24 cellular contexts compared by ENCODE assay signal in genomic region chr6:143074670-143075318, GRCh38.
"Had no signal": no experiment of that assay in that cellular context is flagged by ENCODE, and none has a peak within 500 bp of the region (broad histone marks: within the 10 kb centered on the region; RNA-seq: fewer than 3 reads in every experiment).

No MANE protein-coding gene starts in this region.

- H3K9me3 ChIP-seq: neutrophil, suprapubic skin, upper lobe of right lung, vagina had no signal

- H3K4me3 Mint-ChIP-seq: endodermal cell; immature natural killer cell; naive thymus-derived CD4-positive, alpha-beta T cell had no signal

- H3K4me1 Mint-ChIP-seq: immature natural killer cell had no signal

- ATAC-seq: gastroesophageal sphincter; left cardiac atrium; left ventricle myocardium superior; naive thymus-derived CD4-positive, alpha-beta T cell; psoas muscle; upper lobe of right lung had no signal

- H3K4me3 ChIP-seq: coronary artery, gastroesophageal sphincter, psoas muscle, sigmoid colon, skin epidermis, stomach, suprapubic skin, tibial artery, upper lobe of right lung, vagina had no signal

- H3K4me1 ChIP-seq: gastroesophageal sphincter, psoas muscle, sigmoid colon, suprapubic skin, upper lobe of right lung, vagina had no signal

- H3K36me3 ChIP-seq: gastroesophageal sphincter, neutrophil, sigmoid colon, stomach, suprapubic skin, tibial artery, upper lobe of right lung, vagina had no signal

- H3K27me3 Mint-ChIP-seq: naive thymus-derived CD4-positive, alpha-beta T cell had no signal

- DNase-seq: effector CD4-positive, alpha-beta T cell; endodermal cell; erythroblast; glutamatergic neuron; immature natural killer cell; kidney; left cardiac atrium; left ventricle myocardium superior; mammary epithelial cell; naive thymus-derived CD4-positive, alpha-beta T cell; psoas muscle; retina; sigmoid colon; stimulated activated CD4-positive, alpha-beta T cell treated with anti-CD3 and anti-CD28 coated beads, Interleukin-2, amount 100 ng/mL, for 24 hours; stimulated activated naive CD4-positive, alpha-beta T cell; stomach; tibial artery; upper lobe of right lung had no signal

- H3K27me3 ChIP-seq: gastroesophageal sphincter, neutrophil, sigmoid colon, stomach, suprapubic skin, tibial artery, upper lobe of right lung, vagina had no signal

- H3K27ac Mint-ChIP-seq: endodermal cell; immature natural killer cell; naive thymus-derived CD4-positive, alpha-beta T cell had no signal

- H3K27ac ChIP-seq: coronary artery, gastroesophageal sphincter, neutrophil, psoas muscle, sigmoid colon, skin epidermis, stomach, suprapubic skin, upper lobe of right lung, vagina had no signal
